8 cellular contexts compared by ENCODE assay signal in genomic region chr9:112711050-112711689, GRCh38. TPM values are rescaled to one million over a fixed set of nuclear protein-coding genes. Genes with fewer than 3 reads are reported as not detected.
DNase-seq lines count a peak whose midpoint lies in the region; ATAC-seq, FAIRE-seq and TF ChIP-seq lines count a peak whose summit lies in the region.

No MANE protein-coding gene starts in this region.

- no peak overlapping the region for H2AFZ ChIP-seq in Karpas-422 (ENCODE audit: low read length)
- no peak overlapping the region for H2AFZ ChIP-seq in K562 (ENCODE audit: low read depth, low read length)

- POLR2A ChIA-PET in K562 (lab: Yijun Ruan, JAX), result interaction anchor here (0.6 to 1.4 kb wide), 2 partner anchors 47 to 54 kb away, joined by 3 read pairs; no protein-coding TSS in a partner anchor
- POLR2A ChIA-PET in naive thymus-derived CD4-positive, alpha-beta T cell (lab: Charles Lee), result no interaction called here

- WGBS in K562 (ENCODE audit: insufficient coverage, low coverage, missing lambda C conversion rate), result 62% methylated on average over 7 of the region's 7 CpGs
- WGBS in liver, result 74% methylated on average over 7 of the region's 7 CpGs

- H3K9me1 ChIP-seq in K562 (ENCODE audit: control insufficient read depth, insufficient read depth, low read length), result no peaks in the 10 kb centered on the region

- in situ Hi-C loops in K562 (cut with MboI), result no loop called here

- no peak overlapping the region for H3K4me3 ChIP-seq in Karpas-422 (ENCODE audit: low read length)
- no peak overlapping the region for H3K4me3 ChIP-seq in K562
- H3K4me3 ChIP-seq in liver (ENCODE audit: low read depth in 1 of 3, low read length in 3 of 3), result no peak overlapping the region
- H3K4me3 ChIP-seq in naive thymus-derived CD4-positive, alpha-beta T cell (ENCODE audit: low read length), result no peak overlapping the region

- no peaks in the 10 kb centered on the region for H4K20me1 ChIP-seq in Karpas-422 (ENCODE audit: insufficient read depth, low read depth, low read length)
- no peaks in the 10 kb centered on the region; the same call in 1 of the 2 replicates for H4K20me1 ChIP-seq in K562 (replicated peaks; ENCODE audit: control insufficient read depth, insufficient read depth, low read length)

- DNase-seq in COR-L47 (lab: John Stamatoyannopoulos, UW) (peak; percentile 14), Karpas-422 (peak; percentile 65), K562 (ENCODE audit: extremely low read depth in 1 of 4, low spot score in 3 of 4) (peak in 2 of 4 experiments; percentile 15 to 42)
- DNase-seq in naive thymus-derived CD4-positive, alpha-beta T cell, result no peak
- DNase-seq in activated effector memory CD4-positive, alpha-beta T cell treated with anti-CD3 and anti-CD28 coated beads, Interleukin-2, amount 50 U/mL, for 16 hours, result no peak

- no peak overlapping the region for H3K27ac Mint-ChIP-seq in naive thymus-derived CD4-positive, alpha-beta T cell

- peaks cover 25 to 70% (median 46%) of the 10 kb centered on the region in 7 donors for H3K4me1 Mint-ChIP-seq in naive thymus-derived CD4-positive, alpha-beta T cell

- H3K36me3 ChIP-seq in Karpas-422 (ENCODE audit: insufficient read depth, low read length) (peaks cover 34% of the 10 kb centered on the region; the same call in 1 of the 2 replicates), K562 (ENCODE audit: control insufficient read depth, insufficient read depth, low read length) (peaks cover 45% of the 10 kb centered on the region), liver (ENCODE audit: control insufficient read depth in 4 of 4, insufficient read depth in 3 of 4, low read depth in 1 of 4, low read length in 3 of 4) (peaks cover 0 to 5% (median 3%) of the 10 kb centered on the region in 4 donors)
- H3K36me3 ChIP-seq in naive thymus-derived CD4-positive, alpha-beta T cell (ENCODE audit: control insufficient read depth in 2 of 3, insufficient read depth in 3 of 3, low read length in 3 of 3), result peaks cover 0 to 10% (median 8%) of the 10 kb centered on the region in 3 experiments

- H3K4me1 ChIP-seq in Karpas-422 (ENCODE audit: low read length), result peaks cover 43% of the 10 kb centered on the region
- no peaks in the 10 kb centered on the region for H3K4me1 ChIP-seq in K562 (replicated peaks in 1 of 2; ENCODE audit: control insufficient read depth in 2 of 2, insufficient read depth in 2 of 2, low read length in 2 of 2)
- no peaks in the 10 kb centered on the region for H3K4me1 ChIP-seq in liver (ENCODE audit: control insufficient read depth in 4 of 4, insufficient read depth in 4 of 4, low read length in 3 of 4)
- peaks cover 0 to 5% of the 10 kb centered on the region in 2 donors for H3K4me1 ChIP-seq in naive thymus-derived CD4-positive, alpha-beta T cell (ENCODE audit: control insufficient read depth in 2 of 2, insufficient read depth in 2 of 2, low read length in 2 of 2)

- H3K27me3 ChIP-seq in Karpas-422 (ENCODE audit: low read length), result no peaks in the 10 kb centered on the region
- H3K27me3 ChIP-seq in K562 (ENCODE audit: control insufficient read depth in 2 of 2, insufficient read depth in 2 of 2, low read length in 2 of 2), result no peaks in the 10 kb centered on the region
- no peaks in the 10 kb centered on the region for H3K27me3 ChIP-seq in liver (ENCODE audit: control insufficient read depth in 4 of 4, insufficient read depth in 4 of 4, low read length in 3 of 4)
- no peaks in the 10 kb centered on the region for H3K27me3 ChIP-seq in naive thymus-derived CD4-positive, alpha-beta T cell (ENCODE audit: control insufficient read depth in 2 of 2, insufficient read depth in 2 of 2, low read length in 2 of 2)

- BruUV-seq in K562 (replicated peaks; lab: Mats Ljungman, UMichigan), result no TSS peak

- CTCF ChIA-PET in K562 (lab: Yijun Ruan, JAX; ENCODE audit: low intra/inter-chr PET ratio), result no interaction called here
- CTCF ChIA-PET in naive thymus-derived CD4-positive, alpha-beta T cell (lab: Charles Lee), result no interaction called here

- no peak for TF ChIP-seq EP300 in K562 (IDR thresholded peaks at IDR 0.05; ENCODE audit: low read length)

- FAIRE-seq in K562 (lab: Jason Lieb, UNC), result peak; percentile 80

- TF ChIP-seq POLR2A in K562 (conservative IDR thresholded peaks at IDR 0.05), result no peak

- H3K27me3 Mint-ChIP-seq in naive thymus-derived CD4-positive, alpha-beta T cell, result no peaks in the 10 kb centered on the region

- H3K36me3 Mint-ChIP-seq in naive thymus-derived CD4-positive, alpha-beta T cell, result peaks cover 18 to 40% (median 23%) of the 10 kb centered on the region in 5 donors

- peaks cover 0 to 8% (median 0%) of the 10 kb centered on the region in 11 donors for H3K9me3 Mint-ChIP-seq in naive thymus-derived CD4-positive, alpha-beta T cell

- TF ChIP-seq RAD21 in K562 (CRISPR knock-in tag; conservative IDR thresholded peaks at IDR 0.05 in 1 of 2, IDR thresholded peaks at IDR 0.05 in 1 of 2), result peak; percentile 37 to 43; a peak in 3 of 4 replicates
- TF ChIP-seq RAD21 in liver (IDR thresholded peaks at IDR 0.05), result peak; percentile 70 to 76

- TF ChIP-seq CTCF in K562 (IDR thresholded peaks at IDR 0.05 in 2 of 3, conservative IDR thresholded peaks at IDR 0.05 in 1 of 3; ENCODE audit: insufficient read depth in 2 of 3, low read depth in 1 of 3, low read length in 3 of 3) (peak; percentile 36 to 58 (median 47); a peak in 5 of 6 replicates), liver (IDR thresholded peaks at IDR 0.05; ENCODE audit: low read depth, low read length, missing input control) (peak; percentile 43)

- peaks cover 95% of the 10 kb centered on the region for H3K79me2 ChIP-seq in Karpas-422 (ENCODE audit: low read length)
- H3K79me2 ChIP-seq in K562 (ENCODE audit: control insufficient read depth, insufficient read depth, low read length), result peaks cover 77% of the 10 kb centered on the region

- H3K4me3 Mint-ChIP-seq in naive thymus-derived CD4-positive, alpha-beta T cell, result no peak overlapping the region

- intact Hi-C loops in K562 (cut with micrococcal nuclease), result loop anchor here (1.0 to 10.0 kb wide), 4 partner anchors 206 to 626 kb away; partner anchors contain the start of gene HSDL2
- intact Hi-C loops in naive thymus-derived CD4-positive, alpha-beta T cell (cut with micrococcal nuclease), result loop anchor here in 1 of 2 donors (10.0 kb wide), 1 partner anchor 616 kb away; no protein-coding TSS in a partner anchor

- no peaks in the 10 kb centered on the region for H3K9me2 ChIP-seq in Karpas-422 (replicated peaks; ENCODE audit: insufficient read depth, low read length)

- H3K9ac ChIP-seq in Karpas-422 (ENCODE audit: low read length) (no peak overlapping the region), K562 (ENCODE audit: insufficient read depth in 1 of 2, low read depth in 2 of 2, low read length in 2 of 2) (no peak overlapping the region), liver (ENCODE audit: low read depth in 1 of 2, low read length in 2 of 2) (no peak overlapping the region)

- H3K4me2 ChIP-seq in Karpas-422 (ENCODE audit: low read depth, low read length, poor library complexity, severe bottlenecking) (peak overlapping the region; percentile 28), K562 (ENCODE audit: insufficient read depth, low read length) (no peak overlapping the region)

- ATAC-seq in K562, result peak; percentile 78
- ATAC-seq in GM21576 (IDR thresholded peaks at IDR 0.05; ENCODE audit: unreplicated experiment), result no peak
- no peak for ATAC-seq in naive thymus-derived CD4-positive, alpha-beta T cell
- ATAC-seq in HG03469 (IDR thresholded peaks at IDR 0.05; ENCODE audit: unreplicated experiment), result no peak

- H3K27ac ChIP-seq in Karpas-422 (ENCODE audit: low read length), result 0 out of 2 replicates have a peak overlapping the region, but pooled peaks have one; percentile 17
- no peak overlapping the region for H3K27ac ChIP-seq in K562 (ENCODE audit: extremely low read depth, low read depth, low read length)
- no peak overlapping the region for H3K27ac ChIP-seq in liver (ENCODE audit: low read depth in 1 of 2, low read length in 2 of 2)
- no peak overlapping the region for H3K27ac ChIP-seq in naive thymus-derived CD4-positive, alpha-beta T cell (ENCODE audit: low read depth, low read length)

- no peaks in the 10 kb centered on the region for H3K9me3 ChIP-seq in Karpas-422 (ENCODE audit: low read length)
- H3K9me3 ChIP-seq in K562 (replicated peaks; ENCODE audit: control insufficient read depth, insufficient read depth, low read depth, low read length), result 0 out of 2 replicates have a peak, but pooled peaks cover 2% of the 10 kb centered on the region
- H3K9me3 ChIP-seq in liver (ENCODE audit: control insufficient read depth in 4 of 4, low read length in 3 of 4), result no peaks in the 10 kb centered on the region
- H3K9me3 ChIP-seq in naive thymus-derived CD4-positive, alpha-beta T cell (ENCODE audit: control insufficient read depth in 2 of 3, low read length in 3 of 3), result no peaks in the 10 kb centered on the region

RNA-seq across cellular contexts. Expression of gene INIP, which starts 6.7 kb away (rescaled TPM):
- 37.0 and 51.0 TPM in 2 replicates for total RNA-seq in Karpas-422 (2014; rRNA removed; shearing (Covaris generic); ENCODE audit: low replicate concordance)
- total RNA-seq in K562 (2011; cell fraction: chromatin; rRNA removed; ENCODE audit: low replicate concordance), result 11.0 and 32.0 TPM in 2 replicates
- total RNA-seq in K562 (2011; cell fraction: nucleolus; rRNA removed), result 9.7 and 10.3 TPM in 2 replicates
- total RNA-seq in K562 (2011; cell fraction: nucleoplasm; rRNA removed), result 13.9 and 24.1 TPM in 2 replicates
- total RNA-seq in K562 (2014; rRNA removed) (11.9 and 17.8 TPM in 2 replicates), K562 (2014; rRNA removed; fragmentation: Illumina TruSeq; extraction: Trizol) (38.8 and 47.6 TPM in 2 replicates), K562 (2015; rRNA removed; fragmentation: Illumina TruSeq; extraction: Trizol) (30.9 and 32.1 TPM in 2 replicates), K562 (2021) (28.5 and 33.0 TPM in 2 replicates), liver (10 to 100 TPM; 10.8 to 13.3 TPM)
- polyA plus RNA-seq in K562 (2011; rRNA removed) (47.2 and 56.8 TPM in 2 replicates), K562 (2014; fragmentation: Illumina TruSeq; extraction: Trizol) (28.7 and 37.3 TPM in 2 replicates), K562 (2014; fragmentation: Nextera tagmentation; extraction: Ambion mirVana) (10 to 100 TPM; 87.0 to 87.9 TPM), K562 (2014; rRNA removed) (26.0 and 30.0 TPM in 2 replicates), liver (1 to 10 TPM; 6.2 to 9.5 TPM)
- 9.6 and 24.1 TPM in 2 replicates for polyA plus RNA-seq in K562 (2011; cell fraction: cytosol; rRNA removed)
- 6.4 and 10.8 TPM in 2 replicates for polyA plus RNA-seq in K562 (2011; cell fraction: nucleus; rRNA removed)
- 20.4 and 29.5 TPM in 2 replicates for polyA plus RNA-seq in K562 (2012)
- 41.9 and 45.6 TPM in 2 replicates for polyA minus RNA-seq in K562 (2011; rRNA and poly(A)+ RNA removed)
- polyA minus RNA-seq in K562 (2011; cell fraction: cytosol; rRNA and poly(A)+ RNA removed), result 9.2 and 13.8 TPM in 2 replicates
- polyA minus RNA-seq in K562 (2011; cell fraction: nucleus; rRNA and poly(A)+ RNA removed), result 7.0 and 10.2 TPM in 2 replicates
- total RNA-seq in naive thymus-derived CD4-positive, alpha-beta T cell, result 10 to 100 TPM; 13.8 to 35.0 (median 28.3) TPM
- polyA plus RNA-seq in naive thymus-derived CD4-positive, alpha-beta T cell, result 10 to 100 TPM; 51.5 to 63.1 TPM

RNA-seq across cellular contexts. Expression of gene SNX30, which starts 39.4 kb away (rescaled TPM):
- total RNA-seq in Karpas-422 (2014; rRNA removed; shearing (Covaris generic); ENCODE audit: low replicate concordance), result 41.1 and 43.8 TPM in 2 replicates
- 5.4 and 7.0 TPM in 2 replicates for total RNA-seq in K562 (2011; cell fraction: chromatin; rRNA removed; ENCODE audit: low replicate concordance)
- total RNA-seq in K562 (2011; cell fraction: nucleolus; rRNA removed), result 2.7 and 2.9 TPM in 2 replicates
- total RNA-seq in K562 (2011; cell fraction: nucleoplasm; rRNA removed), result 5.1 and 7.3 TPM in 2 replicates
- total RNA-seq in K562 (2014; rRNA removed) (3.3 and 3.6 TPM in 2 replicates), K562 (2014; rRNA removed; fragmentation: Illumina TruSeq; extraction: Trizol) (4.5 and 5.0 TPM in 2 replicates), K562 (2015; rRNA removed; fragmentation: Illumina TruSeq; extraction: Trizol) (4.9 and 5.9 TPM in 2 replicates), K562 (2021) (4.2 and 4.8 TPM in 2 replicates), liver (10 to 100 TPM; 10.2 to 13.5 TPM)
- polyA plus RNA-seq in K562 (2011; rRNA removed) (2.4 and 3.1 TPM in 2 replicates), K562 (2014; fragmentation: Illumina TruSeq; extraction: Trizol) (3.9 and 4.4 TPM in 2 replicates), K562 (2014; fragmentation: Nextera tagmentation; extraction: Ambion mirVana) (under 1 TPM; 0.76 to 0.99 TPM), K562 (2014; rRNA removed) (2.9 and 10.6 TPM in 2 replicates), liver (1 to 10 TPM; 1.8 to 2.8 TPM)
- polyA plus RNA-seq in K562 (2011; cell fraction: cytosol; rRNA removed), result 1.3 and 2.7 TPM in 2 replicates
- 4.7 and 4.8 TPM in 2 replicates for polyA plus RNA-seq in K562 (2011; cell fraction: nucleus; rRNA removed)
- 3.2 and 3.8 TPM in 2 replicates for polyA plus RNA-seq in K562 (2012)
- polyA minus RNA-seq in K562 (2011; rRNA and poly(A)+ RNA removed), result 6.5 and 8.2 TPM in 2 replicates
- 2.8 and 3.0 TPM in 2 replicates for polyA minus RNA-seq in K562 (2011; cell fraction: cytosol; rRNA and poly(A)+ RNA removed)
- 1.6 and 2.8 TPM in 2 replicates for polyA minus RNA-seq in K562 (2011; cell fraction: nucleus; rRNA and poly(A)+ RNA removed)
- total RNA-seq in naive thymus-derived CD4-positive, alpha-beta T cell, result 10 to 100 TPM in 1 of 5 experiments, 1 to 10 TPM in 4; 6.6 to 15.8 (median 9.2) TPM
- polyA plus RNA-seq in naive thymus-derived CD4-positive, alpha-beta T cell, result 1 to 10 TPM in 1 of 2 donors, under 1 TPM in 1; 0.98 to 1.8 TPM

Comparison
In these comparisons a context has a peak if more than half of its experiments do, and no peak if none do; other contexts are left out.
1. DNase-seq: peak in COR-L47 (single experiment) and Karpas-422 (single experiment); none in naive thymus-derived CD4-positive, alpha-beta T cell (0 of 9) and activated effector memory CD4-positive, alpha-beta T cell treated with anti-CD3 and anti-CD28 coated beads, Interleukin-2, amount 50 U/mL, for 16 hours (single experiment).